Comparison of ENCODE assay signal across 1 cellular context in the genomic region with DNA sequence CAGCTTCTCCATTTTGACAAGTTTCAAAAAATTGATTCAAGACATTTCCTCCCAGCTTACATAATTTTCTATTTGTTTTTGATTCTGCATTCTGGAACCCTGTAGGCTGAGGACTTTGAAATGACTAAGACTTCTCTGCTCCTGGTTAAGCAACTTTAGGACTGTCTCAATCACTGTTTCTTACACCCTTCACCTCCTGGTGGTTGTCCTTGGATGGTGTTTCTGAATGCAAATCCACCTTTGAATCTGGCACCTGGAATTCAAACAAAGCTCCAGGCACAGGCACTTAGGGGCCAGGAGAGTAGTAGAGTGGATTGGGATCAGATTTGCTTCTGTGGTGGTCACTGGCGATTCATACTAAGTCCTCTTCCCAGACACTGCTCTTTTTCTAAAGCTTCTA.
TF ChIP-seq lines count a peak whose summit lies in the region.

No MANE protein-coding gene starts in this region.

TF ChIP-seq in HepG2, 621 proteins besides CTCF, POLR2A, EP300 and RAD21 (continued from another document):
- TF ChIP-seq HNF4G (IDR thresholded peaks at IDR 0.05; ENCODE audit: borderline replicate concordance, low read depth, low read length) = no peak
- no peak for TF ChIP-seq HNF4G (CRISPR knock-in tag; IDR thresholded peaks at IDR 0.05; ENCODE audit: borderline replicate concordance, low read depth)
- 0 out of 2 replicates have a peak, but pooled peaks have one; percentile 12 for TF ChIP-seq MED1 (CRISPR knock-in tag; IDR thresholded peaks at IDR 0.05)
- TF ChIP-seq ETV6 (CRISPR knock-in tag; conservative IDR thresholded peaks at IDR 0.05) = no peak
- TF ChIP-seq TFE3 (CRISPR knock-in tag; IDR thresholded peaks at IDR 0.05) = 0 out of 2 replicates have a peak, but pooled peaks have one; percentile 17
- peak; percentile 34; the same call in 1 of the 2 replicates for TF ChIP-seq ARID5B (CRISPR knock-in tag; IDR thresholded peaks at IDR 0.05)
- TF ChIP-seq NR2F2 (IDR thresholded peaks at IDR 0.05; ENCODE audit: borderline replicate concordance, low read depth) = no peak
- no peak for TF ChIP-seq SKI (IDR thresholded peaks at IDR 0.05; ENCODE audit: partially characterized antibody)
- 0 out of 2 replicates have a peak, but pooled peaks have one; percentile 38 for TF ChIP-seq HDAC2 (CRISPR knock-in tag; IDR thresholded peaks at IDR 0.05)
- TF ChIP-seq PRPF4 (IDR thresholded peaks at IDR 0.05; ENCODE audit: low read depth, low read length, poor library complexity, severe bottlenecking) = no peak
- TF ChIP-seq STAG1 (CRISPR knock-in tag; IDR thresholded peaks at IDR 0.05) = peak; percentile 28
- no peak for TF ChIP-seq ZNF792 (CRISPR knock-in tag; IDR thresholded peaks at IDR 0.05)
